In genomic region chr17:27427166-27427862, GRCh38 we compare ENCODE assay signal across 3 cellular contexts. TPM values are rescaled to one million over a fixed set of nuclear protein-coding genes. Genes with fewer than 3 reads are reported as not detected.
A peak's percentile ranks its signal among the peaks of the same experiment; 100 is the strongest.
DNase-seq lines count a peak whose midpoint lies in the region; ATAC-seq, FAIRE-seq and TF ChIP-seq lines count a peak whose summit lies in the region.
"Not testable (repeated sequence)": the region's sequence is repeated elsewhere in the genome, so short reads cannot be mapped to it uniquely, and the experiment has no call there.

No MANE protein-coding gene starts in this region.

- H3K9ac ChIP-seq in K562 (ENCODE audit: insufficient read depth in 1 of 2, low read depth in 2 of 2, low read length in 2 of 2), result not testable (repeated sequence)

- H3K9me3 ChIP-seq in HEK293 (ENCODE audit: control insufficient read depth, insufficient read depth, low read depth, low read length); K562 (replicated peaks; ENCODE audit: control insufficient read depth, insufficient read depth, low read depth, low read length): not testable (repeated sequence)

- H3K4me2 ChIP-seq in K562 (ENCODE audit: insufficient read depth, low read length), result not testable (repeated sequence)

- not testable (repeated sequence) for H3K9me3 Mint-ChIP-seq in endothelial cell (ENCODE audit: unreplicated experiment)

- not testable (repeated sequence) for TF ChIP-seq POLR2A in K562 (conservative IDR thresholded peaks at IDR 0.05)

- H3K79me2 ChIP-seq in K562 (ENCODE audit: control insufficient read depth, insufficient read depth, low read length), result not testable (repeated sequence)

- in situ Hi-C loops in K562 (cut with MboI), result not testable (repeated sequence)

- not testable (repeated sequence) for H2AFZ ChIP-seq in K562 (ENCODE audit: low read depth, low read length)

- not testable (repeated sequence) for FAIRE-seq in K562 (lab: Jason Lieb, UNC)

- POLR2A ChIA-PET in HEK293 (lab: Yijun Ruan, JAX); K562 (lab: Yijun Ruan, JAX): not testable (repeated sequence)

- TF ChIP-seq EP300 in K562 (IDR thresholded peaks at IDR 0.05; ENCODE audit: low read length), result not testable (repeated sequence)

- WGBS in K562 (ENCODE audit: insufficient coverage, low coverage, missing lambda C conversion rate), result 51% methylated on average over 4 of the region's 5 CpGs

- not testable (repeated sequence) for H4K20me1 ChIP-seq in K562 (replicated peaks; ENCODE audit: control insufficient read depth, insufficient read depth, low read length)

- H3K4me3 Mint-ChIP-seq in endothelial cell (ENCODE audit: unreplicated experiment), result peak overlapping the region; percentile 81

- not testable (repeated sequence) for H3K36me3 Mint-ChIP-seq in endothelial cell (ENCODE audit: low read depth, unreplicated experiment)

- intact Hi-C loops in K562 (cut with micrococcal nuclease), result not testable (repeated sequence)

- not testable (repeated sequence) for H3K9me1 ChIP-seq in K562 (ENCODE audit: control insufficient read depth, insufficient read depth, low read length)

- H3K36me3 ChIP-seq in HEK293 (ENCODE audit: control insufficient read depth in 2 of 2, insufficient read depth in 1 of 2, low read length in 2 of 2); K562 (ENCODE audit: control insufficient read depth, insufficient read depth, low read length): not testable (repeated sequence)

- not testable (repeated sequence) for DNase-seq in K562 (ENCODE audit: extremely low read depth in 1 of 4, low spot score in 3 of 4); endothelial cell (ENCODE audit: low spot score)

- H3K4me1 ChIP-seq in HEK293 (ENCODE audit: control insufficient read depth, insufficient read depth, low read length), result not testable (repeated sequence)
- H3K4me1 ChIP-seq in K562 (replicated peaks in 1 of 2; ENCODE audit: control insufficient read depth in 2 of 2, insufficient read depth in 2 of 2, low read length in 2 of 2), result peaks cover 0 to 31% of the 10 kb centered on the region in 2 experiments; a peak in 2 of 5 replicates

- CTCF ChIA-PET in HEK293 (lab: Yijun Ruan, JAX); K562 (lab: Yijun Ruan, JAX; ENCODE audit: low intra/inter-chr PET ratio): not testable (repeated sequence)

- not testable (repeated sequence) for BruUV-seq in K562 (replicated peaks; lab: Mats Ljungman, UMichigan)

- not testable (repeated sequence) for TF ChIP-seq RAD21 in K562 (CRISPR knock-in tag; conservative IDR thresholded peaks at IDR 0.05 in 1 of 2, IDR thresholded peaks at IDR 0.05 in 1 of 2)

- not testable (repeated sequence) for H3K27ac ChIP-seq in HEK293 (ENCODE audit: extremely low read depth, low read depth, low read length); K562 (ENCODE audit: extremely low read depth, low read depth, low read length)

- H3K27me3 ChIP-seq in K562 (ENCODE audit: control insufficient read depth in 2 of 2, insufficient read depth in 2 of 2, low read length in 2 of 2), result not testable (repeated sequence)

- not testable (repeated sequence) for TF ChIP-seq CTCF in HEK293 (tag by site-specific recombination; IDR thresholded peaks at IDR 0.05); K562 (IDR thresholded peaks at IDR 0.05 in 2 of 3, conservative IDR thresholded peaks at IDR 0.05 in 1 of 3; ENCODE audit: insufficient read depth in 2 of 3, low read depth in 1 of 3, low read length in 3 of 3); endothelial cell (IDR thresholded peaks at IDR 0.05; ENCODE audit: unreplicated experiment)

- H3K27ac Mint-ChIP-seq in endothelial cell (ENCODE audit: unreplicated experiment), result not testable (repeated sequence)

- not testable (repeated sequence) for H3K4me3 ChIP-seq in HEK293 (ENCODE audit: low read depth, low read length); K562

- H3K4me1 Mint-ChIP-seq in endothelial cell (ENCODE audit: unreplicated experiment), result not testable (repeated sequence)

- not testable (repeated sequence) for H3K27me3 Mint-ChIP-seq in endothelial cell (ENCODE audit: unreplicated experiment)

- ATAC-seq in K562, result not testable (repeated sequence)

TF ChIP-seq in HEK293, 187 proteins besides CTCF, POLR2A, EP300 and RAD21:
- peak; percentile 73; the same call in 1 of the 2 replicates for TF ChIP-seq ZNF184 (tag by site-specific recombination; IDR thresholded peaks at IDR 0.05)
- TF ChIP-seq ZNF146 (tag by site-specific recombination; IDR thresholded peaks at IDR 0.05), result peak; percentile 93

TF ChIP-seq in K562, 482 proteins besides CTCF, POLR2A, EP300 and RAD21:
- TF ChIP-seq AFF1 (IDR thresholded peaks at IDR 0.05; ENCODE audit: low read depth in 1 of 2, partially characterized antibody in 2 of 2) (peak in 1 of 2 experiments; percentile 89), ZNF146 (CRISPR knock-in tag; IDR thresholded peaks at IDR 0.05; ENCODE audit: unreplicated experiment) (peak; percentile 56), ZNF184 (CRISPR knock-in tag; IDR thresholded peaks at IDR 0.05) (peak; percentile 84)
TF ChIP-seq in K562: peak in this region for 3; not testable (repeated sequence) for 479.

RNA-seq across cellular contexts. Expression of gene KSR1, which starts 28.9 kb away (rescaled TPM):
- total RNA-seq in K562 (2011; cell fraction: chromatin; rRNA removed; ENCODE audit: low replicate concordance), result 221 and 371 TPM in 2 replicates
- total RNA-seq in K562 (2011; cell fraction: nucleolus; rRNA removed), result 168 and 203 TPM in 2 replicates
- total RNA-seq in K562 (2011; cell fraction: nucleoplasm; rRNA removed), result 226 and 236 TPM in 2 replicates
- total RNA-seq in K562 (2014; rRNA removed) (17.8 and 18.2 TPM in 2 replicates), K562 (2014; rRNA removed; fragmentation: Illumina TruSeq; extraction: Trizol) (14.7 and 18.4 TPM in 2 replicates), K562 (2015; rRNA removed; fragmentation: Illumina TruSeq; extraction: Trizol) (9.6 and 10.9 TPM in 2 replicates), K562 (2021) (48.0 and 51.7 TPM in 2 replicates), endothelial cell (ENCODE audit: unreplicated experiment) (65.2 TPM)
- polyA plus RNA-seq in K562 (2011; rRNA removed) (16.4 and 20.2 TPM in 2 replicates), K562 (2014; fragmentation: Illumina TruSeq; extraction: Trizol) (36.9 and 38.0 TPM in 2 replicates), K562 (2014; fragmentation: Nextera tagmentation; extraction: Ambion mirVana) (1 to 10 TPM; 1.4 TPM), K562 (2014; rRNA removed) (29.4 and 33.6 TPM in 2 replicates)
- polyA plus RNA-seq in K562 (2011; cell fraction: cytosol; rRNA removed), result 9.1 and 16.1 TPM in 2 replicates
- 52.3 and 120 TPM in 2 replicates for polyA plus RNA-seq in K562 (2011; cell fraction: nucleus; rRNA removed)
- polyA plus RNA-seq in K562 (2012), result 27.7 and 56.2 TPM in 2 replicates
- 19.1 and 30.3 TPM in 2 replicates for polyA minus RNA-seq in K562 (2011; rRNA and poly(A)+ RNA removed)
- polyA minus RNA-seq in K562 (2011; cell fraction: cytosol; rRNA and poly(A)+ RNA removed), result 12.2 and 19.3 TPM in 2 replicates
- polyA minus RNA-seq in K562 (2011; cell fraction: nucleus; rRNA and poly(A)+ RNA removed), result 31.8 and 39.9 TPM in 2 replicates
